Comparison of ENCODE assay signal across 11 cellular contexts in the genomic region with DNA sequence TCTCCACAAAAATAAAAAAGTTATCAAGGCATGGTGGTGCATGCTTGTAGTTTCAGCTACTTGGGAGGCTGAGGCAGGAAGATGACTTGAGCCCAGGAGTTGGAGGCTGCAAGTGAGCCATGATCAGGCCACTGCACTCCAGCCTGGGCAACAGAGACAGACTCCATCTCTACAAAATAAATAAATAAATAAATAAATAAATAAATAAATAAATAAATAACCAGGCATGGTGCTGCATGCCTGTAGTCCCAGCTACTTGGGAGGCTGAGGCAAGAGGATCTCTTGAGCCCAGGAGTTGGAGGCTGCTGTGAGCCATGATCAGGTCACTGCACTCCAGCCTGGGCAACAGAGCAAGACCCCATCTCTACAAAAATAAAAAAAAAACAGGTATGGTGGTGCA. TPM values are rescaled to one million over a fixed set of nuclear protein-coding genes. Genes with fewer than 3 reads are reported as not detected.
"Had no signal": no experiment of that assay in that cellular context is flagged by ENCODE, and none has a peak within 500 bp of the region (broad histone marks: within the 10 kb centered on the region; RNA-seq: fewer than 3 reads in every experiment).

No MANE protein-coding gene starts in this region.

RNA-seq across cellular contexts. Expression of a gene that starts 26.0 kb away (rescaled TPM):
- total RNA-seq: OCI-LY7, PC-3, PC-9, Peyer's patch, Right ventricle myocardium inferior, Right ventricle myocardium superior, RPMI7951, SJCRH30, SJSA1, SK-MEL-5 had no signal
- polyA plus RNA-seq: SK-N-SH had no signal
